1 cellular context compared by ENCODE assay signal in genomic region chr3:64549869-64550268, GRCh38.
TF ChIP-seq lines count a peak whose summit lies in the region.

No MANE protein-coding gene starts in this region.

TF ChIP-seq in SK-N-SH treated with all-trans-retinoic acid at 6 μM for 48 hours, 23 proteins besides CTCF, POLR2A, EP300 and RAD21 (continued from another document):
- no peak for TF ChIP-seq CREB5 (CRISPR knock-in tag; IDR thresholded peaks at IDR 0.05; ENCODE audit: low read depth)
- TF ChIP-seq ZFP30 (CRISPR knock-in tag; IDR thresholded peaks at IDR 0.05), result no peak
- TF ChIP-seq RARB (CRISPR knock-in tag; IDR thresholded peaks at IDR 0.05), result no peak
- no peak for TF ChIP-seq OSR1 (CRISPR knock-in tag; IDR thresholded peaks at IDR 0.05)
- TF ChIP-seq ZNF70 (CRISPR knock-in tag; IDR thresholded peaks at IDR 0.05), result no peak
- TF ChIP-seq TOX (CRISPR knock-in tag; IDR thresholded peaks at IDR 0.05; ENCODE audit: borderline replicate concordance), result no peak
TF ChIP-seq in SK-N-SH treated with all-trans-retinoic acid at 6 μM for 48 hours: peak in this region for 0.
